Comparison of ENCODE assay signal across 1 cellular context in genomic region chr19:48520134-48520533, GRCh38.
TF ChIP-seq lines count a peak whose summit lies in the region.

No MANE protein-coding gene starts in this region.

TF ChIP-seq in GM23338, 12 proteins besides CTCF, POLR2A, EP300 and RAD21 (continued from another document):
- TF ChIP-seq ZNF462 (CRISPR knock-in tag; IDR thresholded peaks at IDR 0.05) (no peak), ZNF331 (CRISPR knock-in tag; IDR thresholded peaks at IDR 0.05; ENCODE audit: low read depth) (no peak), REST (IDR thresholded peaks at IDR 0.05; ENCODE audit: unreplicated experiment) (no peak), EZH2 (IDR thresholded peaks at IDR 0.05; ENCODE audit: low read depth, unreplicated experiment) (no peak), CREB1 (CRISPR knock-in tag; IDR thresholded peaks at IDR 0.05; ENCODE audit: low read depth) (no peak)
